10 cellular contexts compared by ENCODE assay signal in the genomic region with DNA sequence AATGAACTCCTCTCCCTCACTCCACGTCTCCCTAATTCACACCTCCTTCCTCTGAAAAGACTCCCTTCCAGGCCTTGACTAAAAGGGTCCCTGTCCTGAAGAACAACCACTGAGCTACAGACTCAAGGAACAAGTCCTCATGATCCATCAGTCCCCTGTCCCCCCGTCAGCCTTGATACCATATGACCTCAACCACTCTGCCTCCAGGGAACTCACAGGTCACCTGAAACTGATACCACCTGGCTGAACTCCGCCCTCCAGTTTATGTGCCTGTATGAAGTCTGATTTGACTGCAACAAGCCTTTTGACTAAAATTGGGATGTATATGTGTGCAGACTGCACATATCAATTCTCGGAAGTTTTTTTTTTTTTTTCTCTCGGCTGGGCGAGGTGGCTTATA.
A peak's percentile ranks its signal among the peaks of the same experiment; 100 is the strongest.
DNase-seq lines count a peak whose midpoint lies in the region; ATAC-seq and TF ChIP-seq lines count a peak whose summit lies in the region.
"Had no signal": no experiment of that assay in that cellular context is flagged by ENCODE, and none has a peak within 500 bp of the region (broad histone marks: within the 10 kb centered on the region; RNA-seq: fewer than 3 reads in every experiment).

No MANE protein-coding gene starts in this region.

- ATAC-seq in CD4-positive, CD25-positive, alpha-beta regulatory T cell (ENCODE audit: low read depth in 2 of 2): no peak
- ATAC-seq in GM19395 (IDR thresholded peaks at IDR 0.05; ENCODE audit: unreplicated experiment) (peak; percentile 41), HG02981 (IDR thresholded peaks at IDR 0.05; ENCODE audit: unreplicated experiment) (peak; percentile 35), activated B cell treated with CpG ODN at 0.5 μM for 24 hours (ENCODE audit: low read depth) (no peak)

- POLR2A ChIA-PET in activated B cell treated with CpG ODN at 0.5 μM for 24 hours (lab: Charles Lee): interaction anchor here (0.6 to 7.2 kb wide), 15 partner anchors 8 to 394 kb away, joined by 3 to 120 read pairs (median 11); a partner anchor contains a TSS

- no peak overlapping the region for H3K27ac ChIP-seq in CD4-positive, CD25-positive, alpha-beta regulatory T cell (ENCODE audit: insufficient read depth, low read length, poor library complexity, severe bottlenecking)
- H3K27ac ChIP-seq in dorsolateral prefrontal cortex: no peak overlapping the region
- no peak overlapping the region for H3K27ac ChIP-seq in coronary artery
- H3K27ac ChIP-seq: left lung had no signal

- peak overlapping the region in 2 of 4 donors; percentile 5 to 57 for H3K4me3 Mint-ChIP-seq in CD4-positive, CD25-positive, alpha-beta regulatory T cell
- H3K4me3 Mint-ChIP-seq in activated B cell treated with CpG ODN at 0.5 μM for 24 hours: peak overlapping the region; percentile 36

- CTCF ChIA-PET in activated B cell treated with CpG ODN at 0.5 μM for 24 hours (lab: Charles Lee): interaction anchor here (1.1 to 1.6 kb wide), 2 partner anchors 48 to 50 kb away, joined by 4 to 6 read pairs; no protein-coding TSS in a partner anchor

- TF ChIP-seq CTCF in activated B cell treated with CpG ODN at 0.5 μM for 24 hours (IDR thresholded peaks at IDR 0.05): no peak
- TF ChIP-seq CTCF in dorsolateral prefrontal cortex (IDR thresholded peaks at IDR 0.05 in 54 of 56, conservative IDR thresholded peaks at IDR 0.05 in 2 of 56; ENCODE audit: low read depth in 1 of 56, partially characterized antibody in 56 of 56): no peak
- no peak for TF ChIP-seq CTCF in coronary artery (IDR thresholded peaks at IDR 0.05)

- H3K4me1 ChIP-seq in CD4-positive, CD25-positive, alpha-beta regulatory T cell (ENCODE audit: control insufficient read depth, insufficient read depth, low read length, poor library complexity, severe bottlenecking): peaks cover 26% of the 10 kb centered on the region

- H3K27ac Mint-ChIP-seq in CD4-positive, CD25-positive, alpha-beta regulatory T cell: peak overlapping the region in 2 of 3 donors; percentile 42 to 86
- peak overlapping the region; percentile 90 for H3K27ac Mint-ChIP-seq in activated B cell treated with CpG ODN at 0.5 μM for 24 hours

- H3K9me3 ChIP-seq in CD4-positive, CD25-positive, alpha-beta regulatory T cell (ENCODE audit: control insufficient read depth in 2 of 2, low read length in 2 of 2): no peaks in the 10 kb centered on the region
- H3K9me3 ChIP-seq: left lung had no signal

- no peak for DNase-seq in CD4-positive, CD25-positive, alpha-beta regulatory T cell
- DNase-seq in activated B cell treated with CpG ODN at 0.5 μM for 24 hours (no peak), HT-29 (ENCODE audit: low spot score) (no peak), dorsolateral prefrontal cortex (no peak), NCI-H1092 treated with DMSO at 0.1 percent for 48 hours (lab: John Stamatoyannopoulos, UW) (no peak), coronary artery (ENCODE audit: low spot score) (no peak)
- DNase-seq: activated CD4-positive, CD25-positive, alpha-beta regulatory T cell; left lung had no signal

- intact Hi-C loops in activated B cell treated with CpG ODN at 0.5 μM for 24 hours (cut with micrococcal nuclease) (no loop called here), dorsolateral prefrontal cortex (cut with DNase I) (no loop called here)

- peaks cover 5% of the 10 kb centered on the region for H3K36me3 Mint-ChIP-seq in CD4-positive, CD25-positive, alpha-beta regulatory T cell
- H3K36me3 Mint-ChIP-seq in activated B cell treated with CpG ODN at 0.5 μM for 24 hours (ENCODE audit: low read depth): no peaks in the 10 kb centered on the region

- no peaks in the 10 kb centered on the region for H3K36me3 ChIP-seq in CD4-positive, CD25-positive, alpha-beta regulatory T cell (ENCODE audit: control insufficient read depth, insufficient read depth, low read length)
- H3K36me3 ChIP-seq: left lung had no signal

- H3K27me3 Mint-ChIP-seq in CD4-positive, CD25-positive, alpha-beta regulatory T cell: no peaks in the 10 kb centered on the region
- no peaks in the 10 kb centered on the region for H3K27me3 Mint-ChIP-seq in activated B cell treated with CpG ODN at 0.5 μM for 24 hours

- no peaks in the 10 kb centered on the region for H3K27me3 ChIP-seq in CD4-positive, CD25-positive, alpha-beta regulatory T cell (ENCODE audit: control insufficient read depth, insufficient read depth, low read length)
- peaks cover 0 to 7% (median 0%) of the 10 kb centered on the region in 45 donors for H3K27me3 ChIP-seq in dorsolateral prefrontal cortex
- H3K27me3 ChIP-seq: left lung had no signal

- H3K9me3 Mint-ChIP-seq in CD4-positive, CD25-positive, alpha-beta regulatory T cell: no peaks in the 10 kb centered on the region
- no peaks in the 10 kb centered on the region for H3K9me3 Mint-ChIP-seq in activated B cell treated with CpG ODN at 0.5 μM for 24 hours

- no peak overlapping the region for H3K4me3 ChIP-seq in CD4-positive, CD25-positive, alpha-beta regulatory T cell (ENCODE audit: low read depth, low read length)
- H3K4me3 ChIP-seq in dorsolateral prefrontal cortex (no peak overlapping the region), coronary artery (no peak overlapping the region)
- H3K4me3 ChIP-seq: left lung had no signal

- H3K4me1 Mint-ChIP-seq in CD4-positive, CD25-positive, alpha-beta regulatory T cell: peaks cover 14 to 56% (median 30%) of the 10 kb centered on the region in 4 donors
- H3K4me1 Mint-ChIP-seq in activated B cell treated with CpG ODN at 0.5 μM for 24 hours: peaks cover 62% of the 10 kb centered on the region

Comparison
In these comparisons a context has a peak if more than half of its experiments do, and no peak if none do; other contexts are left out.
1. ATAC-seq: peak in GM19395 (single experiment) and HG02981 (single experiment); none in CD4-positive, CD25-positive, alpha-beta regulatory T cell (0 of 2) and activated B cell treated with CpG ODN at 0.5 μM for 24 hours (single experiment).